16 cellular contexts compared by ENCODE assay signal in the genomic region with DNA sequence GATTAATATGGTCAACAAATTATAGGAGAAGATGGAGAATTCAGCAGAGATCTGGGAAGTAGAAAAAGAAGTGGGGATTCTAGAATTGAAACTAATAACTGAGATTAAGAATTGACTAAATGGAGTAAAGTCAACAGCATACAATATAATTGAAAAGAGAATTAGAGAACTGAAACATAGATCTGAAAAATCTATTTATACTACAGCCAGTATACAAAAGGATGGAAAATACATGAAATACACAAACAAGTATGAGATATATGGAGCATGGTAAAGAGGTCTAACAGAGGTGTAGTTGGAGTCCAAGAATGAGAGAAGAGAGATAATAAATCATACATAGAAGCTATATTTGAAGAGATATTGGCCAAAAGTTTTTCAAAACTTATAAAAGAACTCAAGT.
"Had no signal": no experiment of that assay in that cellular context is flagged by ENCODE, and none has a peak within 500 bp of the region (broad histone marks: within the 10 kb centered on the region; RNA-seq: fewer than 3 reads in every experiment).

No MANE protein-coding gene starts in this region.

- H3K36me3 ChIP-seq: colonic mucosa, left lung, ovary, sigmoid colon, spleen had no signal

- H3K4me3 ChIP-seq: colonic mucosa, hepatocyte, left lung, ovary, sigmoid colon, spleen had no signal

- ATAC-seq: activated CD8-positive, alpha-beta T cell treated with anti-CD3 and anti-CD28 coated beads, Interleukin-2, amount 10 ng/mL, durations not matched to agents 7 days and 5 days; left lung; stimulated activated naive CD8-positive, alpha-beta T cell treated with anti-CD3 and anti-CD28 coated beads, Interleukin-15, amount 100 ng/mL, for 72 hours had no signal

- H3K27me3 ChIP-seq: colonic mucosa, hepatocyte, left lung, ovary, sigmoid colon, spleen had no signal

- H2AFZ ChIP-seq: hepatocyte had no signal

- H3K4me2 ChIP-seq: hepatocyte had no signal

- H3K9me3 ChIP-seq: colonic mucosa, left lung, ovary, sigmoid colon, spleen had no signal

- H3K79me2 ChIP-seq: hepatocyte had no signal

- DNase-seq: activated B cell treated with CpG ODN at 0.5 μM for 24 hours; activated CD4-positive, alpha-beta T cell treated with anti-CD3 and anti-CD28 coated beads for 48 hours; activated CD8-positive, alpha-beta memory T cell treated with anti-CD3 and anti-CD28 coated beads, Interleukin-2, amount 50 U/mL, for 4 hours; activated CD8-positive, alpha-beta T cell treated with anti-CD3 and anti-CD28 coated beads, Interleukin-2, amount 10 ng/mL, durations not matched to agents 7 days and 5 days; activated effector memory CD4-positive, alpha-beta T cell treated with anti-CD3 and anti-CD28 coated beads, Interleukin-2, amount 50 U/mL, for 16 hours; activated T-cell treated with anti-CD3 and anti-CD28 coated beads, Interleukin-2, amount 50 U/mL, for 48 hours; amniotic stem cell; central memory CD4-positive, alpha-beta T cell; colonic mucosa; left lung; naive B cell; ovary; sigmoid colon; spleen; stimulated activated naive CD8-positive, alpha-beta T cell treated with anti-CD3 and anti-CD28 coated beads, Interleukin-15, amount 100 ng/mL, for 72 hours had no signal

- H3K27ac ChIP-seq: colonic mucosa, hepatocyte, left lung, ovary, sigmoid colon, spleen had no signal

- H3K4me1 ChIP-seq: colonic mucosa, left lung, sigmoid colon, spleen had no signal
